Comparison of ENCODE assay signal across 1 cellular context in the genomic region with DNA sequence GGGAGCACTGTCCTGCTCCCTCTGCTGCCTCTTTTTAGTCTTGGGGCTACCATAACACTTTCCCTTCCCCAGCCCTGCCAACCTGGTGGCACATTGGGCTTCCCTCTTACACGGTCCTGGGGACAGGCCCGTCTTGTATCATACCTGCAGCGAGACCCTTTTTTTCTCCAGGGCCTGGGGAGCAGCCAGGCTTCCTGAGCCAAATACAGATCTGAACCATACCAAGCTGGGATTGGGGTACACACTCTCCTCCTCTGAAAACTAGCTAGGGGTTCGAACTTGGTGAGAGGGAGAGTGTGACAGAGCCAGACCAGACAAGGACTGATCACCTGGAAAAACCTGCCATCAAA.
TF ChIP-seq lines count a peak whose summit lies in the region.

No MANE protein-coding gene starts in this region.

TF ChIP-seq in HepG2, 621 proteins besides CTCF, POLR2A, EP300 and RAD21:
- TF ChIP-seq, protein P1, sequence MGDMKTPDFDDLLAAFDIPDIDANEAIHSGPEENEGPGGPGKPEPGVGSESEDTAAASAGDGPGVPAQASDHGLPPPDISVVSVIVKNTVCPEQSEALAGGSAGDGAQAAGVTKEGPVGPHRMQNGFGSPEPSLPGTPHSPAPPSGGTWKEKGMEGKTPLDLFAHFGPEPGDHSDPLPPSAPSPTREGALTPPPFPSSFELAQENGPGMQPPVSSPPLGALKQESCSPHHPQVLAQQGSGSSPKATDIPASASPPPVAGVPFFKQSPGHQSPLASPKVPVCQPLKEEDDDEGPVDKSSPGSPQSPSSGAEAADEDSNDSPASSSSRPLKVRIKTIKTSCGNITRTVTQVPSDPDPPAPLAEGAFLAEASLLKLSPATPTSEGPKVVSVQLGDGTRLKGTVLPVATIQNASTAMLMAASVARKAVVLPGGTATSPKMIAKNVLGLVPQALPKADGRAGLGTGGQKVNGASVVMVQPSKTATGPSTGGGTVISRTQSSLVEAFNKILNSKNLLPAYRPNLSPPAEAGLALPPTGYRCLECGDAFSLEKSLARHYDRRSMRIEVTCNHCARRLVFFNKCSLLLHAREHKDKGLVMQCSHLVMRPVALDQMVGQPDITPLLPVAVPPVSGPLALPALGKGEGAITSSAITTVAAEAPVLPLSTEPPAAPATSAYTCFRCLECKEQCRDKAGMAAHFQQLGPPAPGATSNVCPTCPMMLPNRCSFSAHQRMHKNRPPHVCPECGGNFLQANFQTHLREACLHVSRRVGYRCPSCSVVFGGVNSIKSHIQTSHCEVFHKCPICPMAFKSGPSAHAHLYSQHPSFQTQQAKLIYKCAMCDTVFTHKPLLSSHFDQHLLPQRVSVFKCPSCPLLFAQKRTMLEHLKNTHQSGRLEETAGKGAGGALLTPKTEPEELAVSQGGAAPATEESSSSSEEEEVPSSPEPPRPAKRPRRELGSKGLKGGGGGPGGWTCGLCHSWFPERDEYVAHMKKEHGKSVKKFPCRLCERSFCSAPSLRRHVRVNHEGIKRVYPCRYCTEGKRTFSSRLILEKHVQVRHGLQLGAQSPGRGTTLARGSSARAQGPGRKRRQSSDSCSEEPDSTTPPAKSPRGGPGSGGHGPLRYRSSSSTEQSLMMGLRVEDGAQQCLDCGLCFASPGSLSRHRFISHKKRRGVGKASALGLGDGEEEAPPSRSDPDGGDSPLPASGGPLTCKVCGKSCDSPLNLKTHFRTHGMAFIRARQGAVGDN (CRISPR knock-in tag; IDR thresholded peaks at IDR 0.05), result peak; percentile 19; the same call in 1 of the 2 replicates
- TF ChIP-seq ZNF263 (CRISPR knock-in tag; IDR thresholded peaks at IDR 0.05) (0 out of 2 replicates have a peak, but pooled peaks have one; percentile 63), ZNF598 (CRISPR knock-in tag; IDR thresholded peaks at IDR 0.05; ENCODE audit: borderline replicate concordance) (peak; percentile 39; the same call in 1 of the 2 replicates)
